8 cellular contexts compared by ENCODE assay signal in the genomic region with DNA sequence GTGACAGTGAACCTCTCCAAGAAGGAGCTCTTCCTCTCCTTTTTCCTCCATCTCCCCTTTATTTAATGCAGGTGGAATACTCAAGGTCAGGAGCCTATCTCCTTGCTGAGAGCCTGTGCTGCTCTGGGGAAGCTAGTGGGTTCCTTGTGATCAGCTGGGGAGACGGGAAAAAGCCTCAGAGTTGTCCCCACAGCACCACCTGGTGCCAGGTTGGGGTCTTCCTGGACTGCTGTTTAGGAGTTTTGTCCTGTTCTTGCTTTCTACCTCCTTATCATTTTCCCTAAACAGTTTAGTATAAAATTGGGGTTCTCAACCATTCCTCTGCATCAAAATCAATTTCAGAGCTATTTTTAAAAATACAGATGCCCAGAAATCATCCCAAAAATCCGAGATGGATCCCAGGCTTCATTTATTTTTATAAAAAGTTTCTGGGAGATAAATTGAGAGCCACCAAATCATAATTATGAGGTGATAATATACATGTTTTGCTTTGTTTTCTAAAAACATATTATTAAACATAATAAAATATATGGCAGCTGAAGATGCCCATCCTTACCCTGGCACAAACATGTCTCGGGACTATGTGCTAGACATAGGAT.
DNase-seq lines count a peak whose midpoint lies in the region; FAIRE-seq and TF ChIP-seq lines count a peak whose summit lies in the region.

No MANE protein-coding gene starts in this region.

- CTCF ChIA-PET in HEK293T (lab: Yijun Ruan, JAX) = interaction anchor here (1.0 to 1.9 kb wide), 4 partner anchors 14 to 459 kb away, joined by 3 to 11 read pairs (median 6); no protein-coding TSS in a partner anchor

- DNase-seq in SKM-1 treated with dmso at 0.1 percent for 144 hours (lab: John Stamatoyannopoulos, UW; ENCODE audit: unreplicated experiment) (peak; percentile 13), SKM-1 (lab: John Stamatoyannopoulos, UW; ENCODE audit: unreplicated experiment) (no peak), HEK293T (ENCODE audit: extremely low spot score) (peak; percentile 70), NCI-H2227 (lab: John Stamatoyannopoulos, UW; ENCODE audit: unreplicated experiment) (peak; percentile 76), astrocyte of the hippocampus (ENCODE audit: low read depth, low spot score) (peak; percentile 84), left kidney (ENCODE audit: low read depth, low spot score) (peak; percentile 82), urothelium cell line (ENCODE audit: low spot score) (peak; percentile 72)
- DNase-seq in stimulated activated naive CD4-positive, alpha-beta T cell treated with Interleukin-2 at 50 U/mL for 16 hours (lab: John Stamatoyannopoulos, UW) = no peak

- no peak for FAIRE-seq in urothelium cell line (lab: Jason Lieb, UNC)

- POLR2A ChIA-PET in HEK293T (lab: Yijun Ruan, JAX) = no interaction called here

TF ChIP-seq in HEK293T, 16 proteins besides CTCF, POLR2A, EP300 and RAD21:
- no peak for TF ChIP-seq CTBP1 (IDR thresholded peaks at IDR 0.05; ENCODE audit: borderline replicate concordance)
- TF ChIP-seq FOXK2 (IDR thresholded peaks at IDR 0.05) = no peak
- no peak for TF ChIP-seq ZNF384 (IDR thresholded peaks at IDR 0.05)
- no peak for TF ChIP-seq ELF4 (IDR thresholded peaks at IDR 0.05)
- TF ChIP-seq TARDBP (IDR thresholded peaks at IDR 0.05) = no peak
- no peak for TF ChIP-seq L3MBTL2 (conservative IDR thresholded peaks at IDR 0.05)
- no peak for TF ChIP-seq ARNT (IDR thresholded peaks at IDR 0.05)
- no peak for TF ChIP-seq HDGF (IDR thresholded peaks at IDR 0.05; ENCODE audit: borderline replicate concordance)
- TF ChIP-seq FOXA1 (IDR thresholded peaks at IDR 0.05) = no peak
- no peak for TF ChIP-seq FOXM1 (IDR thresholded peaks at IDR 0.05; ENCODE audit: borderline replicate concordance)
- TF ChIP-seq LEF1 (IDR thresholded peaks at IDR 0.05; ENCODE audit: borderline replicate concordance) = no peak
- TF ChIP-seq SP1 (IDR thresholded peaks at IDR 0.05) = no peak
- no peak for TF ChIP-seq NFRKB (IDR thresholded peaks at IDR 0.05)
- no peak for TF ChIP-seq SUZ12 (IDR thresholded peaks at IDR 0.05)
- no peak for TF ChIP-seq BHLHE40 (IDR thresholded peaks at IDR 0.05; ENCODE audit: borderline replicate concordance)
- TF ChIP-seq, protein P1, sequence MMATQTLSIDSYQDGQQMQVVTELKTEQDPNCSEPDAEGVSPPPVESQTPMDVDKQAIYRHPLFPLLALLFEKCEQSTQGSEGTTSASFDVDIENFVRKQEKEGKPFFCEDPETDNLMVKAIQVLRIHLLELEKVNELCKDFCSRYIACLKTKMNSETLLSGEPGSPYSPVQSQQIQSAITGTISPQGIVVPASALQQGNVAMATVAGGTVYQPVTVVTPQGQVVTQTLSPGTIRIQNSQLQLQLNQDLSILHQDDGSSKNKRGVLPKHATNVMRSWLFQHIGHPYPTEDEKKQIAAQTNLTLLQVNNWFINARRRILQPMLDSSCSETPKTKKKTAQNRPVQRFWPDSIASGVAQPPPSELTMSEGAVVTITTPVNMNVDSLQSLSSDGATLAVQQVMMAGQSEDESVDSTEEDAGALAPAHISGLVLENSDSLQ (IDR thresholded peaks at IDR 0.05) = no peak

Comparison
In these comparisons a context has a peak if more than half of its experiments do, and no peak if none do; other contexts are left out.
1. DNase-seq: peak in SKM-1 treated with dmso at 0.1 percent for 144 hours (single experiment), HEK293T (single experiment), NCI-H2227 (single experiment), astrocyte of the hippocampus (single experiment), left kidney (single experiment) and urothelium cell line (single experiment); none in SKM-1 (single experiment) and stimulated activated naive CD4-positive, alpha-beta T cell treated with Interleukin-2 at 50 U/mL for 16 hours (single experiment).